ENCODE assay signal across 10 cellular contexts in genomic region chr18:36130883-36131653, GRCh38. TPM values are rescaled to one million over a fixed set of nuclear protein-coding genes. Genes with fewer than 3 reads are reported as not detected.
A peak's percentile ranks its signal among the peaks of the same experiment; 100 is the strongest.
DNase-seq lines count a peak whose midpoint lies in the region; ATAC-seq, FAIRE-seq and TF ChIP-seq lines count a peak whose summit lies in the region.
"Had no signal": no experiment of that assay in that cellular context is flagged by ENCODE, and none has a peak within 500 bp of the region (broad histone marks: within the 10 kb centered on the region; RNA-seq: fewer than 3 reads in every experiment).

No MANE protein-coding gene starts in this region.

- ATAC-seq in GM12878: no peak
- ATAC-seq in HG03039 (IDR thresholded peaks at IDR 0.05; ENCODE audit: unreplicated experiment): no peak
- ATAC-seq in left colon: no peak

- no peak for TF ChIP-seq CTCF in A673 (conservative IDR thresholded peaks at IDR 0.05; ENCODE audit: low read depth, low read length)
- TF ChIP-seq CTCF in HEK293 (tag by site-specific recombination; IDR thresholded peaks at IDR 0.05): no peak
- TF ChIP-seq CTCF in GM12878 (IDR thresholded peaks at IDR 0.05 in 2 of 3, conservative IDR thresholded peaks at IDR 0.05 in 1 of 3; ENCODE audit: control insufficient read depth in 2 of 3, extremely low read depth in 1 of 3, insufficient read depth in 1 of 3, low read depth in 3 of 3, low read length in 3 of 3): no peak

- RAD21 ChIA-PET in GM12878 (lab: Charles Lee; ENCODE audit: unreplicated experiment): interaction anchor here (3.3 kb wide), 1 partner anchor 154 kb away, joined by 11 read pairs; no protein-coding TSS in a partner anchor

- BruUV-seq in A673 (replicated peaks; lab: Mats Ljungman, UMichigan) (no TSS peak), GM12878 (replicated peaks; lab: Mats Ljungman, UMichigan) (no TSS peak)

- H3K4me2 ChIP-seq in GM12878 (ENCODE audit: control insufficient read depth, insufficient read depth): peak overlapping the region; percentile 85

- H3K4me1 ChIP-seq in A673 (ENCODE audit: insufficient read depth, low read length, poor library complexity, severe bottlenecking): peaks cover 9% of the 10 kb centered on the region
- no peaks in the 10 kb centered on the region; the same call in 1 of the 2 replicates for H3K4me1 ChIP-seq in HEK293 (ENCODE audit: control insufficient read depth, insufficient read depth, low read length)
- H3K4me1 ChIP-seq in GM12878 (ENCODE audit: control insufficient read depth, insufficient read depth, low read length): peaks cover 7% of the 10 kb centered on the region; the same call in 1 of the 2 replicates
- peaks cover 13% of the 10 kb centered on the region for H3K4me1 ChIP-seq in mesodermal cell (ENCODE audit: control insufficient read depth, insufficient read depth, low read length, poor library complexity, severe bottlenecking)

- peak overlapping the region; percentile 99 for H3K9ac ChIP-seq in GM12878 (ENCODE audit: control insufficient read depth, insufficient read depth, low read length)

- in situ Hi-C loops in GM12878 (cut with MboI): no loop called here

- no peak for TF ChIP-seq EP300 in GM12878 (IDR thresholded peaks at IDR 0.05; ENCODE audit: borderline replicate concordance in 1 of 2, control insufficient read depth in 1 of 2, low read depth in 2 of 2, low read length in 2 of 2)

- H2AFZ ChIP-seq in GM12878 (ENCODE audit: control insufficient read depth, low read depth, low read length): no peak overlapping the region

- no peak for DNase-seq in A673 (ENCODE audit: low spot score)
- no peak for DNase-seq in GM12878 (ENCODE audit: low read depth, low spot score)
- no peak for DNase-seq in 8988T
- DNase-seq in middle frontal gyrus (ENCODE audit: extremely low spot score, low spot score): no peak
- no peak for DNase-seq in left colon
- DNase-seq: NCI-H1105 treated with DMSO at 0.1 percent for 48 hours had no signal

- TF ChIP-seq POLR2A in GM12878 (IDR thresholded peaks at IDR 0.05; ENCODE audit: low read depth, low read length): no peak

- H3K36me3 ChIP-seq in A673 (ENCODE audit: insufficient read depth, low read length, poor library complexity, severe bottlenecking) (peaks cover 6% of the 10 kb centered on the region), HEK293 (ENCODE audit: control insufficient read depth in 2 of 2, insufficient read depth in 1 of 2, low read length in 2 of 2) (peaks cover 4 to 16% of the 10 kb centered on the region in 2 experiments), GM12878 (ENCODE audit: control insufficient read depth in 2 of 2, insufficient read depth in 2 of 2, low read length in 1 of 2) (no peaks in the 10 kb centered on the region; a peak in 1 of 4 replicates), mesodermal cell (ENCODE audit: control insufficient read depth, insufficient read depth, low read length) (peaks cover 29% of the 10 kb centered on the region)

- SMC1A ChIA-PET in GM12878 (lab: Charles Lee; ENCODE audit: uncharacterized antibody, unreplicated experiment): interaction anchor here (0.6 to 1.6 kb wide), 8 partner anchors 8 to 640 kb away, joined by 3 to 5 read pairs (median 3); no protein-coding TSS in a partner anchor

- H4K20me1 ChIP-seq in GM12878 (ENCODE audit: control insufficient read depth, insufficient read depth): no peaks in the 10 kb centered on the region

- no peak for TF ChIP-seq RAD21 in GM12878 (IDR thresholded peaks at IDR 0.05; ENCODE audit: insufficient read depth, low read depth, low read length)

- H3K79me2 ChIP-seq in GM12878 (ENCODE audit: control insufficient read depth, insufficient read depth, low read length): peaks cover 73% of the 10 kb centered on the region

- CTCF ChIA-PET in A673 (lab: Charles Lee): no interaction called here
- CTCF ChIA-PET in HEK293 (lab: Yijun Ruan, JAX): interaction anchor here (0.6 to 3.4 kb wide), 10 partner anchors 31 to 1213 kb away, joined by 3 to 11 read pairs (median 3); no protein-coding TSS in a partner anchor
- CTCF ChIA-PET in GM12878 (lab: Yijun Ruan, JAX): interaction anchor here (1.5 kb wide), 1 partner anchor 153 kb away, joined by 6 read pairs; no protein-coding TSS in a partner anchor

- H3K27ac ChIP-seq in A673 (ENCODE audit: low read depth, low read length, poor library complexity, severe bottlenecking) (no peak overlapping the region), HEK293 (ENCODE audit: extremely low read depth, low read depth, low read length) (no peak overlapping the region), GM12878 (ENCODE audit: control insufficient read depth, insufficient read depth) (no peak overlapping the region; the same call in 1 of the 2 replicates), mesodermal cell (ENCODE audit: low read depth, low read length, severe bottlenecking) (no peak overlapping the region)

- H3K27me3 ChIP-seq in A673 (replicated peaks; ENCODE audit: insufficient read depth, low read depth, low read length, poor library complexity) (no peaks in the 10 kb centered on the region), GM12878 (replicated peaks in 1 of 2; ENCODE audit: control insufficient read depth in 2 of 2, insufficient read depth in 2 of 2, low read length in 1 of 2) (no peaks in the 10 kb centered on the region)

- FAIRE-seq in GM12878 (lab: Jason Lieb, UNC): no peak
- FAIRE-seq: endometrium had no signal

- POLR2A ChIA-PET in A673 (lab: Charles Lee; ENCODE audit: low non-redundant PET): interaction anchor here (0.6 kb wide), 1 partner anchor 291 kb away, joined by 3 read pairs; no protein-coding TSS in a partner anchor
- POLR2A ChIA-PET in HEK293 (lab: Yijun Ruan, JAX): no interaction called here
- POLR2A ChIA-PET in GM12878 (lab: Charles Lee): interaction anchor here (0.6 kb wide), 1 partner anchor 18 kb away, joined by 7 read pairs; no protein-coding TSS in a partner anchor

- 90% methylated on average over 26 of the region's 26 CpGs for whole genome bisulfite sequencing in GM12878 (ENCODE audit: insufficient coverage, insufficient replicate concordance, low lambda C conversion rate, missing lambda C conversion rate)
- 92 to 93% methylated on average over 13 to 16 of the region's 26 CpGs for WGBS in mesodermal cell (ENCODE audit: insufficient coverage in 2 of 2), 2 experiments

- intact Hi-C loops in A673 (cut with micrococcal nuclease; ENCODE audit: unreplicated experiment) (no loop called here), GM12878 (cut with micrococcal nuclease; ENCODE audit: unreplicated experiment) (no loop called here), left colon (cut with DNase I, micrococcal nuclease) (no loop called here)

- H3K4me3 ChIP-seq in A673 (ENCODE audit: low read depth, low read length, poor library complexity, severe bottlenecking) (peak overlapping the region; percentile 83), HEK293 (ENCODE audit: low read depth, low read length) (peak overlapping the region; percentile 62), GM12878 (peak overlapping the region; percentile 85), mesodermal cell (ENCODE audit: extremely low read depth, insufficient read depth, low read length, poor library complexity, severe bottlenecking) (peak overlapping the region; percentile 98)

- H3K9me3 ChIP-seq in A673 (ENCODE audit: low read depth, low read length, poor library complexity, severe bottlenecking) (no peaks in the 10 kb centered on the region), HEK293 (ENCODE audit: control insufficient read depth, insufficient read depth, low read depth, low read length) (no peaks in the 10 kb centered on the region), GM12878 (replicated peaks; ENCODE audit: control insufficient read depth, insufficient read depth, low read length) (no peaks in the 10 kb centered on the region; the same call in 2 of the 3 replicates), mesodermal cell (ENCODE audit: control insufficient read depth, low read length) (no peaks in the 10 kb centered on the region)

RNA-seq across cellular contexts. Expression of gene ELP2, which starts 1.4 kb away (rescaled TPM):
- 96.5 and 110 TPM in 2 replicates for total RNA-seq in A673 (2021)
- total RNA-seq in GM12878 (2013; cell fraction: nucleolus; rRNA removed): 502 and 522 TPM in 2 replicates
- 117 and 145 TPM in 2 replicates for total RNA-seq in GM12878 (2014; rRNA removed)
- 58.9 and 59.8 TPM in 2 replicates for total RNA-seq in GM12878 (2014; rRNA removed; fragmentation: Illumina TruSeq; extraction: Trizol)
- 88.8 and 92.8 TPM in 2 replicates for total RNA-seq in GM12878 (2021)
- 85.1 TPM for polyA plus RNA-seq in GM12878 (2011; ENCODE audit: low read depth)
- 134 and 180 TPM in 2 replicates for polyA plus RNA-seq in GM12878 (2011; rRNA removed)
- polyA plus RNA-seq in GM12878 (2011; cell fraction: cytosol; rRNA removed): 57.9 and 70.0 TPM in 2 replicates
- 110 and 124 TPM in 2 replicates for polyA plus RNA-seq in GM12878 (2011; cell fraction: nucleus; rRNA removed)
- polyA plus RNA-seq in GM12878 (2012): 98.3 and 108 TPM in 2 replicates
- polyA plus RNA-seq in GM12878 (2014; fragmentation: Illumina TruSeq; extraction: Trizol): 56.9 and 73.2 TPM in 2 replicates
- 10 to 100 TPM; 90.6 to 90.7 TPM for polyA plus RNA-seq in GM12878 (2014; fragmentation: Nextera tagmentation; extraction: Ambion mirVana)
- 58.4 and 65.5 TPM in 2 replicates for polyA plus RNA-seq in GM12878 (2014; rRNA removed)
- 10 to 100 TPM; 76.9 to 86.4 TPM for polyA plus RNA-seq in GM12878 (2016; fragmentation: Nextera tagmentation; extraction: Ambion mirVana)
- polyA minus RNA-seq in GM12878 (2011; rRNA and poly(A)+ RNA removed): 139 and 161 TPM in 2 replicates
- polyA minus RNA-seq in GM12878 (2011; cell fraction: cytosol; rRNA and poly(A)+ RNA removed): 40.2 and 47.3 TPM in 2 replicates
- polyA minus RNA-seq in GM12878 (2011; cell fraction: nucleus; rRNA and poly(A)+ RNA removed): 111 and 131 TPM in 2 replicates
- polyA plus RNA-seq in mesodermal cell (2013, experiment 1 of 2): 83.4 TPM
- polyA plus RNA-seq in mesodermal cell (2013, experiment 2 of 2): 89.2 TPM
- total RNA-seq in left colon: 10 to 100 TPM; 36.3 to 39.9 TPM

RNA-seq across cellular contexts. Expression of gene SLC39A6, which starts 1.9 kb away (rescaled TPM):
- total RNA-seq in A673 (2021) (58.1 and 70.7 TPM in 2 replicates), GM12878 (2014; rRNA removed) (53.3 and 58.1 TPM in 2 replicates), GM12878 (2014; rRNA removed; fragmentation: Illumina TruSeq; extraction: Trizol) (54.8 and 54.9 TPM in 2 replicates), GM12878 (2021) (31.5 and 31.8 TPM in 2 replicates), left colon (10 to 100 TPM; 11.0 to 11.4 TPM)
- 49.7 and 61.2 TPM in 2 replicates for total RNA-seq in GM12878 (2013; cell fraction: nucleolus; rRNA removed)
- polyA plus RNA-seq in GM12878 (2011; ENCODE audit: low read depth): 22.7 TPM
- polyA plus RNA-seq in GM12878 (2011; rRNA removed) (65.1 and 65.9 TPM in 2 replicates), GM12878 (2014; fragmentation: Illumina TruSeq; extraction: Trizol) (51.5 and 60.6 TPM in 2 replicates), GM12878 (2014; fragmentation: Nextera tagmentation; extraction: Ambion mirVana) (10 to 100 TPM; 12.4 to 19.5 TPM), GM12878 (2014; rRNA removed) (27.7 and 34.1 TPM in 2 replicates), GM12878 (2016; fragmentation: Nextera tagmentation; extraction: Ambion mirVana) (10 to 100 TPM; 38.7 to 43.9 TPM)
- polyA plus RNA-seq in GM12878 (2011; cell fraction: cytosol; rRNA removed): 37.4 and 45.2 TPM in 2 replicates
- polyA plus RNA-seq in GM12878 (2011; cell fraction: nucleus; rRNA removed): 27.5 and 31.7 TPM in 2 replicates
- polyA plus RNA-seq in GM12878 (2012): 20.1 and 22.9 TPM in 2 replicates
- 66.1 and 89.0 TPM in 2 replicates for polyA minus RNA-seq in GM12878 (2011; rRNA and poly(A)+ RNA removed)
- 13.1 and 16.2 TPM in 2 replicates for polyA minus RNA-seq in GM12878 (2011; cell fraction: cytosol; rRNA and poly(A)+ RNA removed)
- polyA minus RNA-seq in GM12878 (2011; cell fraction: nucleus; rRNA and poly(A)+ RNA removed): 10.6 and 15.5 TPM in 2 replicates
- 71.5 TPM for polyA plus RNA-seq in mesodermal cell (2013, experiment 1 of 2)
- polyA plus RNA-seq in mesodermal cell (2013, experiment 2 of 2): 81.0 TPM

RNA-seq across cellular contexts. Expression of gene MOCOS, which starts 56.2 kb away (rescaled TPM):
- total RNA-seq in A673 (2021): not detected in 2 replicates
- total RNA-seq in GM12878 (2013; cell fraction: nucleolus; rRNA removed): 0.19 TPM in 1 of 2 replicates, not detected in the other
- total RNA-seq in GM12878 (2014; rRNA removed): 0.34 and 0.49 TPM in 2 replicates
- total RNA-seq in GM12878 (2014; rRNA removed; fragmentation: Illumina TruSeq; extraction: Trizol): 0.31 and 0.41 TPM in 2 replicates
- 0.35 and 0.38 TPM in 2 replicates for total RNA-seq in GM12878 (2021)
- 0.04 TPM for polyA plus RNA-seq in GM12878 (2011; ENCODE audit: low read depth)
- polyA plus RNA-seq in GM12878 (2011; rRNA removed): 0.56 and 1.1 TPM in 2 replicates
- 0.28 and 0.30 TPM in 2 replicates for polyA plus RNA-seq in GM12878 (2011; cell fraction: cytosol; rRNA removed)
- polyA plus RNA-seq in GM12878 (2011; cell fraction: nucleus; rRNA removed): 0.25 and 0.29 TPM in 2 replicates
- polyA plus RNA-seq in GM12878 (2012): 0.04 and 0.13 TPM in 2 replicates
- 0.21 and 0.24 TPM in 2 replicates for polyA plus RNA-seq in GM12878 (2014; fragmentation: Illumina TruSeq; extraction: Trizol)
- under 1 TPM; 0.16 to 0.26 TPM for polyA plus RNA-seq in GM12878 (2014; fragmentation: Nextera tagmentation; extraction: Ambion mirVana)
- 0.46 and 0.58 TPM in 2 replicates for polyA plus RNA-seq in GM12878 (2014; rRNA removed)
- under 1 TPM; 0.25 to 0.47 TPM for polyA plus RNA-seq in GM12878 (2016; fragmentation: Nextera tagmentation; extraction: Ambion mirVana)
- 0.15 and 0.52 TPM in 2 replicates for polyA minus RNA-seq in GM12878 (2011; rRNA and poly(A)+ RNA removed)
- polyA minus RNA-seq in GM12878 (2011; cell fraction: cytosol; rRNA and poly(A)+ RNA removed): 0.40 and 0.73 TPM in 2 replicates
- 0.24 and 0.38 TPM in 2 replicates for polyA minus RNA-seq in GM12878 (2011; cell fraction: nucleus; rRNA and poly(A)+ RNA removed)
- 0.11 TPM for polyA plus RNA-seq in mesodermal cell (2013, experiment 1 of 2)
- polyA plus RNA-seq in mesodermal cell (2013, experiment 2 of 2): 0.10 TPM
- 1 to 10 TPM; 5.6 to 5.7 TPM for total RNA-seq in left colon
